ENCODE assay signal across 20 cellular contexts in genomic region chr17:82152114-82152513, GRCh38. TPM values are rescaled to one million over a fixed set of nuclear protein-coding genes. Genes with fewer than 3 reads are reported as not detected.
A peak's percentile ranks its signal among the peaks of the same experiment; 100 is the strongest.
DNase-seq lines count a peak whose midpoint lies in the region; ATAC-seq and TF ChIP-seq lines count a peak whose summit lies in the region.
"Had no signal": no experiment of that assay in that cellular context is flagged by ENCODE, and none has a peak within 500 bp of the region (broad histone marks: within the 10 kb centered on the region; RNA-seq: fewer than 3 reads in every experiment).

No MANE protein-coding gene starts in this region.

- H3K27ac ChIP-seq in RWPE1 (peak overlapping the region; percentile 49), esophagus squamous epithelium (peak overlapping the region; percentile 47 to 81 (median 74)), suprapubic skin (peak overlapping the region; percentile 86)
- H3K27ac ChIP-seq: Peyer's patch had no signal

- TF ChIP-seq CTCF in RWPE1 (conservative IDR thresholded peaks at IDR 0.05; ENCODE audit: low read depth) (no peak), esophagus squamous epithelium (IDR thresholded peaks at IDR 0.05) (no peak), mucosa of descending colon (IDR thresholded peaks at IDR 0.05) (no peak), suprapubic skin (IDR thresholded peaks at IDR 0.05) (no peak)

- TF ChIP-seq POLR2A in esophagus squamous epithelium (IDR thresholded peaks at IDR 0.05) (no peak), suprapubic skin (IDR thresholded peaks at IDR 0.05) (no peak)

- 100% methylated on average over 2 of the region's 5 CpGs; no CpG with 5 or more reads in 1 of the 2 donors for WGBS in esophagus squamous epithelium, 2 donors
- 74% methylated on average over 3 of the region's 5 CpGs for WGBS in suprapubic skin

- H3K4me3 ChIP-seq in esophagus squamous epithelium (no peak overlapping the region), mucosa of descending colon (no peak overlapping the region), suprapubic skin (no peak overlapping the region)
- H3K4me3 ChIP-seq: Peyer's patch had no signal

- no peak for TF ChIP-seq EP300 in suprapubic skin (IDR thresholded peaks at IDR 0.05)

- POLR2A ChIA-PET in RWPE1 (lab: Yijun Ruan, JAX; ENCODE audit: low non-redundant PET), result interaction anchor here (0.7 kb wide), 1 partner anchor 53 kb away, joined by 3 read pairs; no protein-coding TSS in a partner anchor

- ATAC-seq in mucosa of descending colon, result peak; percentile 15
- no peak for ATAC-seq in left colon
- no peak for ATAC-seq in HG02840 (IDR thresholded peaks at IDR 0.05; ENCODE audit: low FRiP score, unreplicated experiment)

- DNase-seq in RWPE1 (ENCODE audit: low spot score), result no peak
- no peak for DNase-seq in esophagus squamous epithelium (lab: John Stamatoyannopoulos, UW)
- no peak for DNase-seq in mucosa of descending colon
- DNase-seq in suprapubic skin (ENCODE audit: low spot score in 2 of 2), result no peak
- no peak for DNase-seq in left colon
- DNase-seq in kidney tubule cell (ENCODE audit: low spot score), result no peak
- no peak for DNase-seq in NK-92 (lab: John Stamatoyannopoulos, UW; ENCODE audit: unreplicated experiment)
- DNase-seq: BE2C; CD8-positive, alpha-beta memory T cell; DMS153; H7; IMR-90; Kasumi-1; NCI-H187 treated with DMSO at 0.1 percent for 48 hours; NCI-H2171 treated with DMSO at 0.1 percent for 48 hours; NCI-H510A; NCI-H82; Peyer's patch; SIG-M5 had no signal

- CTCF ChIA-PET in RWPE1 (lab: Yijun Ruan, JAX), result interaction anchor here (0.6 to 2.2 kb wide), 2 partner anchors 82 to 122 kb away, joined by 4 to 13 read pairs; no protein-coding TSS in a partner anchor

- H3K4me1 ChIP-seq in esophagus squamous epithelium, result peaks cover 0 to 33% (median 17%) of the 10 kb centered on the region in 3 donors
- H3K4me1 ChIP-seq in mucosa of descending colon (ENCODE audit: low read depth), result no peaks in the 10 kb centered on the region
- H3K4me1 ChIP-seq in suprapubic skin, result peaks cover 26% of the 10 kb centered on the region
- H3K4me1 ChIP-seq: BE2C, Peyer's patch had no signal

- H3K27me3 ChIP-seq in esophagus squamous epithelium (no peaks in the 10 kb centered on the region), suprapubic skin (no peaks in the 10 kb centered on the region)
- H3K27me3 ChIP-seq: BE2C, Peyer's patch had no signal

- intact Hi-C loops in esophagus squamous epithelium (cut with DNase I) (loop anchor here (2.0 to 10.0 kb wide), 2 partner anchors 121 to 197 kb away; partner anchors contain the start of gene RAC3), mucosa of descending colon (cut with DNase I, micrococcal nuclease) (loop anchor here (5.0 to 10.0 kb wide), 2 partner anchors 117 to 120 kb away; partner anchors contain the start of genes RAC3 (in 2 of the 2) and DCXR (in 1 of the 2)), left colon (cut with DNase I, micrococcal nuclease) (loop anchor here (5.0 kb wide), 1 partner anchor 120 kb away; the partner anchor contains the start of gene RAC3 (in 2 of the 2))

- H3K36me3 ChIP-seq in esophagus squamous epithelium, result peaks cover 0 to 7% (median 0%) of the 10 kb centered on the region in 3 donors
- H3K36me3 ChIP-seq in mucosa of descending colon (ENCODE audit: low read depth), result no peaks in the 10 kb centered on the region
- H3K36me3 ChIP-seq in suprapubic skin, result peaks cover 7% of the 10 kb centered on the region
- H3K36me3 ChIP-seq: BE2C had no signal

- H3K9me3 ChIP-seq in esophagus squamous epithelium, result no peaks in the 10 kb centered on the region
- H3K9me3 ChIP-seq in mucosa of descending colon, result no peaks in the 10 kb centered on the region
- H3K9me3 ChIP-seq in suprapubic skin, result no peaks in the 10 kb centered on the region
- H3K9me3 ChIP-seq: BE2C, Peyer's patch had no signal

RNA-seq across cellular contexts. Expression of gene FASN, which starts 54.1 kb away (rescaled TPM):
- total RNA-seq in esophagus squamous epithelium, result 100 to 1,000 TPM in 2 of 4 donors, 10 to 100 TPM in 2; 72.8 to 302 (median 143) TPM
- total RNA-seq in mucosa of descending colon, result 100 to 1,000 TPM in 2 of 3 donors, 10 to 100 TPM in 1; 87.2 to 115 (median 102) TPM
- total RNA-seq in suprapubic skin, result 100 to 1,000 TPM; 278 to 464 (median 359) TPM
- 100 to 1,000 TPM in 1 of 2 donors, 10 to 100 TPM in 1; 89.0 to 171 TPM for total RNA-seq in left colon
